ENCODE assay signal across 9 cellular contexts in the genomic region with DNA sequence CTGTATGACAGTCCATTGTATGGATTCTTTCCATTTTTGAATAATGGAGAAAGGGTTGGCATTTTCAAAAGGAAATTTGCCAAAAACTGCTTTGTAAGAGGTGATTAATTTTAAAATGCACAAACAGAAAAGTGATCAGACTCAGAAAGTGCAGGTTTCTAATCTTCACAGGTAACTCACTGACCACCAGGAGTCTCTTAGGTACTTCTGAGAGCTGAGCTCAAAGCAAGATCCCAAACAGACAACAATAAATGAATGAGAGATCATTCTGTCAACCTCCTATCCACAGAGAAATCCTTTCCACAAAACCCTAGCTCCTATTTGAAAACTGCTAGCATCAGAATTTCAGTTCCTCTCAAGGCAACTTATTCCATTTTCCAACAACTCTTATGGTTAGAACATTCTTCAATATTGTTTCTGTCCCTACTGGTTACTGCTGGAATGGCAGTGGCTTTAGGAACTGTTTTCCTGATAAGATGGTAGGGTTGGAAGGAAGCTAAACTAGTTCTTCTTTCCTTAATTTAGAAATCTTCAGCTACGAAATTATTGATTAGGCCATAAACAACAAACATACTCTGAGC. TPM values are rescaled to one million over a fixed set of nuclear protein-coding genes. Genes with fewer than 3 reads are reported as not detected.
DNase-seq lines count a peak whose midpoint lies in the region; TF ChIP-seq lines count a peak whose summit lies in the region.
"Had no signal": no experiment of that assay in that cellular context is flagged by ENCODE, and none has a peak within 500 bp of the region (broad histone marks: within the 10 kb centered on the region; RNA-seq: fewer than 3 reads in every experiment).

No MANE protein-coding gene starts in this region.

- H3K9me3 ChIP-seq in suprapubic skin: no peaks in the 10 kb centered on the region
- no peaks in the 10 kb centered on the region for H3K9me3 ChIP-seq in vagina

- WGBS in suprapubic skin: 22% methylated on average over 1 of the region's 1 CpG

- intact Hi-C loops in vagina (cut with DNase I): no loop called here

- TF ChIP-seq EP300 in suprapubic skin (IDR thresholded peaks at IDR 0.05): no peak

- H3K27ac ChIP-seq in RWPE1 (no peak overlapping the region), suprapubic skin (no peak overlapping the region), vagina (no peak overlapping the region)

- no peak for DNase-seq in T-helper 2 cell treated with Interferon-gamma antibody and Interleukin-4, amounts not matched to agents 5 μg/mL and 100 μg/mL, for 36 hours (ENCODE audit: low spot score)
- DNase-seq in T-helper 2 cell (no peak), RWPE1 (ENCODE audit: low spot score) (no peak), erythroblast (lab: John Stamatoyannopoulos, UW) (peak; percentile 36 to 52), suprapubic skin (ENCODE audit: low spot score in 2 of 2) (no peak), HuH-7.5 (ENCODE audit: low spot score) (no peak), GM19240 (ENCODE audit: insufficient read length, low spot score) (no peak), vagina (ENCODE audit: extremely low spot score in 2 of 2) (no peak)

- H3K27me3 ChIP-seq in suprapubic skin: no peaks in the 10 kb centered on the region
- no peaks in the 10 kb centered on the region for H3K27me3 ChIP-seq in vagina

- H3K9me3 Mint-ChIP-seq in T-helper 2 cell treated with Interferon-gamma antibody and Interleukin-4, amounts not matched to agents 5 μg/mL and 100 μg/mL, for 36 hours: no peaks in the 10 kb centered on the region

- H3K4me1 ChIP-seq in suprapubic skin (peaks cover 24% of the 10 kb centered on the region), vagina (peaks cover 10% of the 10 kb centered on the region)

- TF ChIP-seq CTCF in RWPE1 (conservative IDR thresholded peaks at IDR 0.05; ENCODE audit: low read depth) (peak; percentile 56), suprapubic skin (IDR thresholded peaks at IDR 0.05) (peak; percentile 51 to 75), vagina (IDR thresholded peaks at IDR 0.05) (peak in 1 of 3 experiments; percentile 39)

- H3K36me3 Mint-ChIP-seq in T-helper 2 cell treated with Interferon-gamma antibody and Interleukin-4, amounts not matched to agents 5 μg/mL and 100 μg/mL, for 36 hours (ENCODE audit: low read depth): no peaks in the 10 kb centered on the region

- H3K36me3 ChIP-seq in suprapubic skin: no peaks in the 10 kb centered on the region
- no peaks in the 10 kb centered on the region for H3K36me3 ChIP-seq in vagina

- H3K4me3 ChIP-seq in suprapubic skin (no peak overlapping the region), vagina (no peak overlapping the region)

- CTCF ChIA-PET in RWPE1 (lab: Yijun Ruan, JAX): interaction anchor here (0.5 to 1.8 kb wide), 11 partner anchors 9 to 832 kb away, joined by 3 to 8 read pairs (median 3); no protein-coding TSS in a partner anchor

- H3K27ac Mint-ChIP-seq in T-helper 2 cell treated with Interferon-gamma antibody and Interleukin-4, amounts not matched to agents 5 μg/mL and 100 μg/mL, for 36 hours: no peak overlapping the region

- H3K4me3 Mint-ChIP-seq in T-helper 2 cell treated with Interferon-gamma antibody and Interleukin-4, amounts not matched to agents 5 μg/mL and 100 μg/mL, for 36 hours: peak overlapping the region; percentile 67

- peaks cover 24% of the 10 kb centered on the region for H3K4me1 Mint-ChIP-seq in T-helper 2 cell treated with Interferon-gamma antibody and Interleukin-4, amounts not matched to agents 5 μg/mL and 100 μg/mL, for 36 hours (ENCODE audit: low read depth)

- peaks cover 9% of the 10 kb centered on the region for H3K27me3 Mint-ChIP-seq in T-helper 2 cell treated with Interferon-gamma antibody and Interleukin-4, amounts not matched to agents 5 μg/mL and 100 μg/mL, for 36 hours (ENCODE audit: low read depth)

- POLR2A ChIA-PET in RWPE1 (lab: Yijun Ruan, JAX; ENCODE audit: low non-redundant PET): no interaction called here

- TF ChIP-seq POLR2A in erythroblast (IDR thresholded peaks at IDR 0.05; ENCODE audit: low read length): no peak
- no peak for TF ChIP-seq POLR2A in suprapubic skin (IDR thresholded peaks at IDR 0.05)
- no peak for TF ChIP-seq POLR2A in vagina (IDR thresholded peaks at IDR 0.05)

RNA-seq across cellular contexts. Expression of a gene that starts 20.6 kb away (rescaled TPM):
- total RNA-seq in suprapubic skin: 1 to 10 TPM; 3.9 to 6.6 (median 4.3) TPM
- 5.9 TPM for total RNA-seq in vagina

RNA-seq across cellular contexts. Expression of a gene that starts 49.1 kb away (rescaled TPM):
- 1 to 10 TPM in 3 of 4 donors, under 1 TPM in 1; 0.76 to 3.9 (median 2.1) TPM for total RNA-seq in suprapubic skin
- 1.2 TPM for total RNA-seq in vagina
- total RNA-seq: pulmonary artery endothelial cell had no signal

Comparison
In these comparisons a context has a peak if more than half of its experiments do, and no peak if none do; other contexts are left out.
1. DNase-seq: peak in erythroblast (2 of 2); none in T-helper 2 cell treated with Interferon-gamma antibody and Interleukin-4, amounts not matched to agents 5 μg/mL and 100 μg/mL, for 36 hours (single experiment), T-helper 2 cell (0 of 5), RWPE1 (single experiment), suprapubic skin (0 of 2), HuH-7.5 (single experiment), GM19240 (single experiment) and vagina (0 of 2).